In genomic region chr2:74020717-74021406, GRCh38 we compare ENCODE assay signal across 1 cellular context.
TF ChIP-seq lines count a peak whose summit lies in the region.

No MANE protein-coding gene starts in this region.

TF ChIP-seq in HEK293, 187 proteins besides CTCF, POLR2A, EP300 and RAD21 (continued from another document):
- TF ChIP-seq ZNF18 (tag by site-specific recombination; IDR thresholded peaks at IDR 0.05) (no peak), OVOL3 (tag by site-specific recombination; IDR thresholded peaks at IDR 0.05) (no peak)
- TF ChIP-seq, protein P1, sequence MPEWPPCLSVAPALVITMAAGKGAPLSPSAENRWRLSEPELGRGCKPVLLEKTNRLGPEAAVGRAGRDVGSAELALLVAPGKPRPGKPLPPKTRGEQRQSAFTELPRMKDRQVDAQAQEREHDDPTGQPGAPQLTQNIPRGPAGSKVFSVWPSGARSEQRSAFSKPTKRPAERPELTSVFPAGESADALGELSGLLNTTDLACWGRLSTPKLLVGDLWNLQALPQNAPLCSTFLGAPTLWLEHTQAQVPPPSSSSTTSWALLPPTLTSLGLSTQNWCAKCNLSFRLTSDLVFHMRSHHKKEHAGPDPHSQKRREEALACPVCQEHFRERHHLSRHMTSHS (tag by site-specific recombination; IDR thresholded peaks at IDR 0.05) = no peak
TF ChIP-seq in HEK293: peak in this region for 2.
